Comparison of ENCODE assay signal across 9 cellular contexts in the genomic region with DNA sequence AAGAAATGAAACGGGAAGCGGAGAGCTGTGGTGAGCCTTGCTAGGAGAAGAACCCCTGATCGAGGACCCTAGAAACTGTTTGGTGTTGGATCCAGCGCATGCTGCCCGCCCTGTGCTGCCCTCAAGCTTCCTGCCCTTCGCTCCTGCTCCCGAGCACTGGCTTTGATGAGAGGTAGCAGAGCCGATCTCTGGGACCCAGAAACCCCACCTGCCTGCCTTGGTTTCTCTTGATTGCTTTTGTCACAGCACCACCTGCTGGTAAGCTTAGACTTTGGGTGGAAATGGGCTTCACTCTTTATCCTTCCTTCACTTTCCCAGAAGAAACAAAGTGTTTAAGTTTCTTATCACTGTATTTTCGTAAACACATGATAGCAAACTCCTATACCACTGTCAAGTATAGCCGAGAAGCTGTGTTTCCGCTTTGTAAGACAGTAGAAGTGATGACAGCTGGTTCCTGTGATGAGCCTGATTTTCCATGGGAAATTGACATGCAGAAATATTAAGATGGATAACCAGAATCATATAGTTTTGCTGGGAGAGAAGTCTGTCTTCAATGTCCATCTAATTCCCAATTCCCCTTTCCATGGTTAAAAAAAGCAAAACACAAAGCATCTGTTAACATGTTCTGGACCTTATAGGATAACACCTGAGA.
DNase-seq lines count a peak whose midpoint lies in the region; ATAC-seq, FAIRE-seq and TF ChIP-seq lines count a peak whose summit lies in the region.
"Had no signal": no experiment of that assay in that cellular context is flagged by ENCODE, and none has a peak within 500 bp of the region (broad histone marks: within the 10 kb centered on the region; RNA-seq: fewer than 3 reads in every experiment).

No MANE protein-coding gene starts in this region.

- no peak for FAIRE-seq in RCC 7860 (lab: Jason Lieb, UNC)

- H3K9me2 ChIP-seq in DOHH2 (replicated peaks; ENCODE audit: control insufficient read depth, low read length) = no peaks in the 10 kb centered on the region

- H3K27ac ChIP-seq in DOHH2 (ENCODE audit: low read depth, low read length) (no peak overlapping the region), tibial nerve (peak overlapping the region in 1 of 4 donors; percentile 50)
- H3K27ac ChIP-seq: epithelial cell of prostate had no signal

- TF ChIP-seq CTCF in DOHH2 (IDR thresholded peaks at IDR 0.05; ENCODE audit: low read depth, low read length, poor library complexity, severe bottlenecking) (peak; percentile 89), foreskin fibroblast (IDR thresholded peaks at IDR 0.05; ENCODE audit: low read depth, low read length) (peak; percentile 83), tibial nerve (IDR thresholded peaks at IDR 0.05) (peak; percentile 68 to 87 (median 73))

- H3K4me3 ChIP-seq in DOHH2 (ENCODE audit: low read length) (no peak overlapping the region), foreskin fibroblast (ENCODE audit: low read depth in 1 of 2, low read length in 2 of 2) (peak overlapping the region; percentile 21 to 36), tibial nerve (peak overlapping the region in 2 of 4 donors; percentile 30 to 46)

- H3K27me3 ChIP-seq in DOHH2 (ENCODE audit: control insufficient read depth, low read length) (no peaks in the 10 kb centered on the region), tibial nerve (no peaks in the 10 kb centered on the region)

- no peak for TF ChIP-seq POLR2A in tibial nerve (IDR thresholded peaks at IDR 0.05)

- peak; percentile 18 for DNase-seq in RCC 7860 (ENCODE audit: low spot score)
- DNase-seq in activated effector memory CD4-positive, alpha-beta T cell treated with anti-CD3 and anti-CD28 coated beads, Interleukin-2, amount 50 U/mL, for 16 hours = peak; percentile 78
- peak; percentile 41 to 78 for DNase-seq in foreskin fibroblast
- peak; percentile 45 for DNase-seq in occipital lobe (lab: John Stamatoyannopoulos, UW)
- peak; percentile 49 to 83 for DNase-seq in tibial nerve (ENCODE audit: low spot score in 2 of 2)

- ATAC-seq in HG03354 (IDR thresholded peaks at IDR 0.05; ENCODE audit: poor library complexity, severe bottlenecking, unreplicated experiment) (peak; percentile 49), HG02885 (IDR thresholded peaks at IDR 0.05; ENCODE audit: poor library complexity, unreplicated experiment) (no peak)

- 31 to 39% methylated on average over 11 of the region's 11 CpGs for WGBS in tibial nerve, 2 donors

- H4K20me1 ChIP-seq in DOHH2 (ENCODE audit: control insufficient read depth, insufficient read depth, low read depth, low read length) = no peaks in the 10 kb centered on the region

- no peaks in the 10 kb centered on the region for H3F3A ChIP-seq in DOHH2 (ENCODE audit: control insufficient read depth, insufficient read depth)

- H3K36me3 ChIP-seq in DOHH2 (ENCODE audit: control insufficient read depth, low read length) = peaks cover 10% of the 10 kb centered on the region; the same call in 1 of the 2 replicates
- H3K36me3 ChIP-seq in tibial nerve = peaks cover 0 to 17% (median 0%) of the 10 kb centered on the region in 3 donors

- H3K9me3 ChIP-seq in DOHH2 (ENCODE audit: control insufficient read depth, insufficient read depth, low read length) (no peaks in the 10 kb centered on the region), tibial nerve (no peaks in the 10 kb centered on the region)

- peak in 1 of 2 donors; percentile 30 for TF ChIP-seq EP300 in tibial nerve (IDR thresholded peaks at IDR 0.05)

- peak overlapping the region; percentile 23; the same call in 1 of the 2 replicates for H3K4me2 ChIP-seq in DOHH2 (ENCODE audit: low read length)

- H3K4me1 ChIP-seq in DOHH2 (ENCODE audit: control insufficient read depth, low read length) (0 out of 2 replicates have a peak, but pooled peaks cover 3% of the 10 kb centered on the region), tibial nerve (peaks cover 0 to 23% (median 0%) of the 10 kb centered on the region in 4 donors)

- no peaks in the 10 kb centered on the region for H3K79me2 ChIP-seq in DOHH2 (ENCODE audit: control insufficient read depth, low read length)

Comparison
In these comparisons a context has a peak if more than half of its experiments do, and no peak if none do; other contexts are left out.
1. DNase-seq: peak in every context shown above with its lines; median percentile 78 in activated effector memory CD4-positive, alpha-beta T cell treated with anti-CD3 and anti-CD28 coated beads, Interleukin-2, amount 50 U/mL, for 16 hours; 66 in tibial nerve; 60 in foreskin fibroblast; 45 in occipital lobe; 18 in RCC 7860.